13 cellular contexts compared by ENCODE assay signal in the genomic region with DNA sequence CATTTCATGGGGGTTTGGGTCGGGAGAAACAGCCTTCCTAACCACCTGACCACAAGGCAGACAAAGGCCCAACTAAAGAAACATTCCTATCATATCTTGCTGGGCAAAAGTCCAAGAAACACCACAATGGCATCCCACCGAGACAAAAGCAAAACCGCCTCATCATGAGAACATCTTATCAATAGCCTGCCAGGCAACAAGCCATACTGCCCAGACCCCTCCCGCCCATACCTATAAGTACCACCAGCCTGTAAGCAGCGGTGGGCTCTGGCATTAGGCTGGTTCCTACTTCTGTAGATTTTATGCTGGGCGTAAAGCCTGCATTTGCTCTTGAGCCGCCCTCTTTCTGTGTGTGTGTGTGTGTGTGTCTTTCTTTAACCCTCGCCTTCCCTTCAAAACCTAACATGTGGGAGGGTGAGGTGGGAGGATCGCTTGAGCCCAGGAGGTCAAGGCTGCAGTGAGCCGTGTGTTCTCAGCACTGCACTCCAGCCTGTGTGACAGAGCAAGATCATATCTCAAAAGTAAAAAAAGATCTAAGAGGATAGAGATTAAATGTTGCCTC. TPM values are rescaled to one million over a fixed set of nuclear protein-coding genes. Genes with fewer than 3 reads are reported as not detected.
DNase-seq lines count a peak whose midpoint lies in the region; ATAC-seq and TF ChIP-seq lines count a peak whose summit lies in the region.
"Had no signal": no experiment of that assay in that cellular context is flagged by ENCODE, and none has a peak within 500 bp of the region (broad histone marks: within the 10 kb centered on the region; RNA-seq: fewer than 3 reads in every experiment).

No MANE protein-coding gene starts in this region.

- WGBS in spleen, 5 donors = 47 to 65% (median 61%) methylated on average over 10 of the region's 10 CpGs

- no peak for TF ChIP-seq RAD21 in Ishikawa (IDR thresholded peaks at IDR 0.05; ENCODE audit: low read depth)

- in situ Hi-C loops in astrocyte of the cerebellum (cut with HindIII; ENCODE audit: low sequenced_read_pairs) = no loop called here

- no peak for TF ChIP-seq EP300 in Ishikawa (IDR thresholded peaks at IDR 0.05; ENCODE audit: borderline replicate concordance)

- H3K27me3 ChIP-seq in AG04450 (ENCODE audit: control insufficient read depth, insufficient read depth, low read length) (peaks cover 4% of the 10 kb centered on the region), spleen (replicated peaks in 1 of 7) (no peaks in the 10 kb centered on the region)
- H3K27me3 ChIP-seq: gastroesophageal sphincter had no signal

- intact Hi-C loops in spleen (cut with DNase I; ENCODE audit: low total_unique reads) = no loop called here

- H3K27ac ChIP-seq in AG04450 (ENCODE audit: low read depth, low read length) (no peak overlapping the region), spleen (no peak overlapping the region)
- H3K27ac ChIP-seq: gastroesophageal sphincter, VCaP had no signal

- H3K4me3 ChIP-seq in AG04450 (ENCODE audit: low read depth, low read length) = no peak overlapping the region
- H3K4me3 ChIP-seq in astrocyte of the cerebellum (ENCODE audit: low read depth, low read length) = no peak overlapping the region
- H3K4me3 ChIP-seq in spleen = no peak overlapping the region
- H3K4me3 ChIP-seq: gastroesophageal sphincter had no signal

- H3K36me3 ChIP-seq in spleen = no peaks in the 10 kb centered on the region
- H3K36me3 ChIP-seq: gastroesophageal sphincter had no signal

- TF ChIP-seq CTCF in AG04450 (IDR thresholded peaks at IDR 0.05; ENCODE audit: low read depth, low read length) (no peak), astrocyte of the cerebellum (IDR thresholded peaks at IDR 0.05; ENCODE audit: low read depth, low read length, missing control alignments) (no peak), spleen (IDR thresholded peaks at IDR 0.05 in 8 of 11, conservative IDR thresholded peaks at IDR 0.05 in 3 of 11) (no peak)

- H3K9me3 ChIP-seq in AG04450 (ENCODE audit: control insufficient read depth, insufficient read depth, low read length) = no peaks in the 10 kb centered on the region
- H3K9me3 ChIP-seq in spleen = no peaks in the 10 kb centered on the region
- H3K9me3 ChIP-seq: gastroesophageal sphincter had no signal

- no peaks in the 10 kb centered on the region for H3K4me1 ChIP-seq in spleen
- H3K4me1 ChIP-seq: gastroesophageal sphincter had no signal

- POLR2A ChIA-PET in AG04450 (lab: Yijun Ruan, JAX) = interaction anchor here (0.7 kb wide), 1 partner anchor 52 kb away, joined by 3 read pairs; no protein-coding TSS in a partner anchor

- TF ChIP-seq POLR2A in spleen (IDR thresholded peaks at IDR 0.05) = no peak

- DNase-seq in AG04450 (ENCODE audit: low read depth, low spot score) (peak; percentile 52), astrocyte of the cerebellum (ENCODE audit: low read depth) (peak; percentile 96), kidney glomerular epithelial cell (lab: John Stamatoyannopoulos, UW) (peak; percentile 97), spleen (no peak), NCI-H1436 treated with DMSO at 0.1 percent for 48 hours (lab: John Stamatoyannopoulos, UW) (no peak)
- DNase-seq: activated naive CD8-positive, alpha-beta T cell treated with anti-CD3 and anti-CD28 coated beads, Interleukin-2, amount 10 ng/mL, durations not matched to agents 7 days and 5 days had no signal

- ATAC-seq in HG03196 (IDR thresholded peaks at IDR 0.05; ENCODE audit: unreplicated experiment) (no peak), GM18861 (IDR thresholded peaks at IDR 0.05; ENCODE audit: unreplicated experiment) (no peak)
- ATAC-seq: gastroesophageal sphincter had no signal

- CTCF ChIA-PET in AG04450 (lab: Charles Lee) = interaction anchor here (1.0 to 1.3 kb wide), 2 partner anchors 35 kb away, joined by 3 to 4 read pairs; no protein-coding TSS in a partner anchor

TF ChIP-seq in Ishikawa, 13 proteins besides CTCF, POLR2A, EP300 and RAD21:
- TF ChIP-seq EGR1 (IDR thresholded peaks at IDR 0.05) (no peak), TCF12 (IDR thresholded peaks at IDR 0.05; ENCODE audit: low read depth) (no peak), CREB1 (IDR thresholded peaks at IDR 0.05; ENCODE audit: low read depth) (no peak), TEAD4 (IDR thresholded peaks at IDR 0.05) (0 out of 2 replicates have a peak, but pooled peaks have one; percentile 46), ZBTB7A (IDR thresholded peaks at IDR 0.05; ENCODE audit: low read depth) (no peak), CEBPB (IDR thresholded peaks at IDR 0.05) (no peak), YY1 (IDR thresholded peaks at IDR 0.05; ENCODE audit: low read depth) (no peak), NFIC (IDR thresholded peaks at IDR 0.05) (peak; percentile 79), FOXM1 (IDR thresholded peaks at IDR 0.05; ENCODE audit: borderline replicate concordance, low read depth) (no peak)
- TF ChIP-seq, protein P1, sequence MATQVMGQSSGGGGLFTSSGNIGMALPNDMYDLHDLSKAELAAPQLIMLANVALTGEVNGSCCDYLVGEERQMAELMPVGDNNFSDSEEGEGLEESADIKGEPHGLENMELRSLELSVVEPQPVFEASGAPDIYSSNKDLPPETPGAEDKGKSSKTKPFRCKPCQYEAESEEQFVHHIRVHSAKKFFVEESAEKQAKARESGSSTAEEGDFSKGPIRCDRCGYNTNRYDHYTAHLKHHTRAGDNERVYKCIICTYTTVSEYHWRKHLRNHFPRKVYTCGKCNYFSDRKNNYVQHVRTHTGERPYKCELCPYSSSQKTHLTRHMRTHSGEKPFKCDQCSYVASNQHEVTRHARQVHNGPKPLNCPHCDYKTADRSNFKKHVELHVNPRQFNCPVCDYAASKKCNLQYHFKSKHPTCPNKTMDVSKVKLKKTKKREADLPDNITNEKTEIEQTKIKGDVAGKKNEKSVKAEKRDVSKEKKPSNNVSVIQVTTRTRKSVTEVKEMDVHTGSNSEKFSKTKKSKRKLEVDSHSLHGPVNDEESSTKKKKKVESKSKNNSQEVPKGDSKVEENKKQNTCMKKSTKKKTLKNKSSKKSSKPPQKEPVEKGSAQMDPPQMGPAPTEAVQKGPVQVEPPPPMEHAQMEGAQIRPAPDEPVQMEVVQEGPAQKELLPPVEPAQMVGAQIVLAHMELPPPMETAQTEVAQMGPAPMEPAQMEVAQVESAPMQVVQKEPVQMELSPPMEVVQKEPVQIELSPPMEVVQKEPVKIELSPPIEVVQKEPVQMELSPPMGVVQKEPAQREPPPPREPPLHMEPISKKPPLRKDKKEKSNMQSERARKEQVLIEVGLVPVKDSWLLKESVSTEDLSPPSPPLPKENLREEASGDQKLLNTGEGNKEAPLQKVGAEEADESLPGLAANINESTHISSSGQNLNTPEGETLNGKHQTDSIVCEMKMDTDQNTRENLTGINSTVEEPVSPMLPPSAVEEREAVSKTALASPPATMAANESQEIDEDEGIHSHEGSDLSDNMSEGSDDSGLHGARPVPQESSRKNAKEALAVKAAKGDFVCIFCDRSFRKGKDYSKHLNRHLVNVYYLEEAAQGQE (IDR thresholded peaks at IDR 0.05; ENCODE audit: low read depth) = no peak

RNA-seq across cellular contexts. Expression of gene PDE6A, which starts 56.9 kb away (rescaled TPM):
- not detected in 2 replicates for polyA plus RNA-seq in AG04450 (2011; rRNA removed)
- polyA minus RNA-seq in AG04450 (2011; rRNA and poly(A)+ RNA removed) = not detected in 2 replicates
- not detected for total RNA-seq in spleen
- not detected for polyA plus RNA-seq in spleen
- total RNA-seq: activated naive CD8-positive, alpha-beta T cell treated with anti-CD3 and anti-CD28 coated beads, Interleukin-2, amount 10 ng/mL, durations not matched to agents 7 days and 5 days; neural crest cell had no signal
- polyA plus RNA-seq: CD14-positive monocyte had no signal

Comparison
In these comparisons a context has a peak if more than half of its experiments do, and no peak if none do; other contexts are left out.
1. DNase-seq: peak in AG04450 (single experiment), astrocyte of the cerebellum (single experiment) and kidney glomerular epithelial cell (single experiment); none in spleen (single experiment) and NCI-H1436 treated with DMSO at 0.1 percent for 48 hours (single experiment).